In the genomic region with DNA sequence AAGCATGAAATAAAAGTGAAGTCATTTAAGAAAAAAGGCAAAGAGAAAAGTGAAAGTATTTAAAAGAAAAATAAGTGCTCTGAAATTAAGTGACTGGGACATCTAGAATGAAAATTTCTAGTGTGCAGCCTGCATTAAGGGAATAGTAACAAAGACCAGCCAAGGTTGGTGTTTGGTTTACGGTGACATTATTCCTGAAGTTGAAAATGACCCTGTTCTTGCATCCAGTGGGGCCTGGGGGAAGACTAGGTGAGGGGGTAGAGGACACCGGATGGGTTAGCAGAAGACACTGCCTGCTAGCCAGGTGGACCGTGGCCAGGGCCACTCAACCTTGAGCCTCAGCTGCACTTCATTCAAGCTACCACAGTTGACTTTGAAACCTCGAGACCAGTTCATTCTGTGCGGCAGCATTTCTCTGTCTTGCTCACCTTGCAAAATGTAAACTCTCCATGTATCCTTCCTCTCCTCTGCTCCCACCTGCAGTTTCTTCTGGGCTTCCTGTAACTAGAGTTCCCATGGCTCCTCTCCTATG, we compare ENCODE assay signal across 1 cellular context.
TF ChIP-seq lines count a peak whose summit lies in the region.

No MANE protein-coding gene starts in this region.

TF ChIP-seq in SK-N-SH, 30 proteins besides CTCF, POLR2A, EP300 and RAD21 (continued from another document):
- TF ChIP-seq, protein P1, sequence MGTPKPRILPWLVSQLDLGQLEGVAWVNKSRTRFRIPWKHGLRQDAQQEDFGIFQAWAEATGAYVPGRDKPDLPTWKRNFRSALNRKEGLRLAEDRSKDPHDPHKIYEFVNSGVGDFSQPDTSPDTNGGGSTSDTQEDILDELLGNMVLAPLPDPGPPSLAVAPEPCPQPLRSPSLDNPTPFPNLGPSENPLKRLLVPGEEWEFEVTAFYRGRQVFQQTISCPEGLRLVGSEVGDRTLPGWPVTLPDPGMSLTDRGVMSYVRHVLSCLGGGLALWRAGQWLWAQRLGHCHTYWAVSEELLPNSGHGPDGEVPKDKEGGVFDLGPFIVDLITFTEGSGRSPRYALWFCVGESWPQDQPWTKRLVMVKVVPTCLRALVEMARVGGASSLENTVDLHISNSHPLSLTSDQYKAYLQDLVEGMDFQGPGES (IDR thresholded peaks at IDR 0.05; ENCODE audit: low read depth, low read length), result no peak
